In genomic region chr11:125343086-125343731, GRCh38 we compare ENCODE assay signal across 25 cellular contexts.
DNase-seq lines count a peak whose midpoint lies in the region; ATAC-seq, FAIRE-seq and TF ChIP-seq lines count a peak whose summit lies in the region.
"Had no signal": no experiment of that assay in that cellular context is flagged by ENCODE, and none has a peak within 500 bp of the region (broad histone marks: within the 10 kb centered on the region; RNA-seq: fewer than 3 reads in every experiment).

No MANE protein-coding gene starts in this region.

- H3K9ac ChIP-seq in mesenchymal stem cell (ENCODE audit: low read length) = no peak overlapping the region
- H3K9ac ChIP-seq: KMS-11 had no signal

- H3K14ac ChIP-seq in mesenchymal stem cell (ENCODE audit: low read length in 2 of 2) = peak overlapping the region in 1 of 2 experiments; percentile 1

- H3K4me2 ChIP-seq in mesenchymal stem cell (ENCODE audit: low read length, poor library complexity, severe bottlenecking) = no peak overlapping the region
- H3K4me2 ChIP-seq: KMS-11 had no signal

- H2BK12ac ChIP-seq in mesenchymal stem cell (ENCODE audit: low read length in 2 of 2) = peak overlapping the region in 1 of 2 experiments; percentile 21

- H3K27ac ChIP-seq in VCaP (peak overlapping the region; percentile 31; the same call in 1 of the 2 replicates), mesenchymal stem cell (ENCODE audit: low read length, poor library complexity, severe bottlenecking) (peak overlapping the region; percentile 19), prostate gland (peak overlapping the region; percentile 56 to 62)
- H3K27ac ChIP-seq: C4-2B, esophagus muscularis mucosa, gastroesophageal sphincter, KMS-11, Peyer's patch, SK-N-MC had no signal

- intact Hi-C loops in prostate gland (cut with DNase I) = no loop called here

- H3K9me3 ChIP-seq in mesenchymal stem cell (ENCODE audit: control insufficient read depth, low read length) (no peaks in the 10 kb centered on the region), prostate gland (no peaks in the 10 kb centered on the region)
- H3K9me3 ChIP-seq: esophagus muscularis mucosa, gastroesophageal sphincter, Peyer's patch had no signal

- H3K79me1 ChIP-seq in mesenchymal stem cell (replicated peaks; ENCODE audit: low read length, poor library complexity, severe bottlenecking) = peaks cover 31% of the 10 kb centered on the region

- H4K91ac ChIP-seq in mesenchymal stem cell (ENCODE audit: low read length) = peak overlapping the region; percentile 8

- H3K36me3 ChIP-seq in mesenchymal stem cell (ENCODE audit: control insufficient read depth in 1 of 2, insufficient read depth in 2 of 2, low read depth in 1 of 2, low read length in 2 of 2) = peaks cover 0 to 23% of the 10 kb centered on the region in 2 experiments
- no peaks in the 10 kb centered on the region for H3K36me3 ChIP-seq in prostate gland
- H3K36me3 ChIP-seq: esophagus muscularis mucosa, gastroesophageal sphincter, Peyer's patch had no signal

- no peak overlapping the region for H2AFZ ChIP-seq in mesenchymal stem cell (ENCODE audit: low read depth, low read length)

- H2BK120ac ChIP-seq in mesenchymal stem cell (ENCODE audit: low read depth, low read length) = no peak overlapping the region

- no peak for TF ChIP-seq POLR2A in prostate gland (IDR thresholded peaks at IDR 0.05)

- peak overlapping the region in 1 of 2 experiments; percentile 58 for H3K4ac ChIP-seq in mesenchymal stem cell (ENCODE audit: low read depth in 1 of 2, low read length in 2 of 2)

- ATAC-seq in GM21786 (IDR thresholded peaks at IDR 0.05; ENCODE audit: unreplicated experiment) (no peak), GM18519 (IDR thresholded peaks at IDR 0.05; ENCODE audit: low FRiP score, unreplicated experiment) (no peak)
- ATAC-seq: gastroesophageal sphincter, left colon had no signal

- H3K18ac ChIP-seq in mesenchymal stem cell (ENCODE audit: low read depth in 1 of 2, low read length in 2 of 2) = peak overlapping the region; percentile 4 to 16

- H2AK5ac ChIP-seq in mesenchymal stem cell (ENCODE audit: low read length, severe bottlenecking) = peak overlapping the region; percentile 29

- TF ChIP-seq CTCF in D721Med (IDR thresholded peaks at IDR 0.05; ENCODE audit: insufficient read depth, missing control alignments) (no peak), VCaP (conservative IDR thresholded peaks at IDR 0.05) (no peak), prostate gland (IDR thresholded peaks at IDR 0.05) (no peak), GM20000 (IDR thresholded peaks at IDR 0.05; ENCODE audit: extremely low read depth, missing control alignments) (no peak)

- H3K27me3 ChIP-seq in mesenchymal stem cell (ENCODE audit: control insufficient read depth in 1 of 2, insufficient read depth in 1 of 2, low read length in 2 of 2) (peaks cover 0 to 31% of the 10 kb centered on the region in 2 experiments), prostate gland (replicated peaks; ENCODE audit: insufficient read depth) (no peaks in the 10 kb centered on the region)
- H3K27me3 ChIP-seq: esophagus muscularis mucosa, gastroesophageal sphincter, Peyer's patch had no signal

- 73% methylated on average over 8 of the region's 8 CpGs for WGBS in mesenchymal stem cell
- 26% methylated on average over 8 of the region's 8 CpGs for WGBS in prostate gland

- DNase-seq in D721Med (ENCODE audit: insufficient read length, low spot score) (no peak), mesenchymal stem cell (no peak), prostate gland (ENCODE audit: low spot score) (no peak), GM20000 (ENCODE audit: low spot score) (no peak), HuH-7.5 (ENCODE audit: low spot score) (no peak)
- DNase-seq: activated B cell treated with CpG ODN at 0.5 μM for 24 hours; activated CD4-positive, alpha-beta memory T cell treated with anti-CD3 and anti-CD28 coated beads for 36 hours; activated naive CD4-positive, alpha-beta T cell; amygdala; central memory CD4-positive, alpha-beta T cell; left colon; midbrain; NCI-H2029 treated with DMSO at 0.1 percent for 48 hours; NK-92 treated with Interleukin-12 subunit alpha and Interleukin-12 subunit beta, amount 100 ng/mL, for 24 hours; Peyer's patch; substantia nigra had no signal

- H4K8ac ChIP-seq in mesenchymal stem cell (ENCODE audit: low read length) = no peak overlapping the region

- no peak overlapping the region for H3K23ac ChIP-seq in mesenchymal stem cell (ENCODE audit: low read length in 2 of 2)

- H3K4me1 ChIP-seq in mesenchymal stem cell (ENCODE audit: control insufficient read depth, insufficient read depth, low read depth, low read length) (peaks cover 54% of the 10 kb centered on the region), prostate gland (replicated peaks) (peaks cover 5% of the 10 kb centered on the region)

- peak; percentile 63 for FAIRE-seq in D721Med (lab: Jason Lieb, UNC)
- FAIRE-seq: H54 had no signal

- no peak overlapping the region for H2BK5ac ChIP-seq in mesenchymal stem cell (ENCODE audit: low read depth, low read length, poor library complexity, severe bottlenecking)

- peak overlapping the region; percentile 36 for H2BK15ac ChIP-seq in mesenchymal stem cell (ENCODE audit: low read depth, poor library complexity, severe bottlenecking)

- no peak overlapping the region for H3K4me3 ChIP-seq in mesenchymal stem cell (ENCODE audit: insufficient read depth in 1 of 2, low read depth in 1 of 2, low read length in 2 of 2)
- no peak overlapping the region for H3K4me3 ChIP-seq in prostate gland
- H3K4me3 ChIP-seq: esophagus muscularis mucosa, gastroesophageal sphincter, Peyer's patch, SK-N-MC had no signal
